In the genomic region with DNA sequence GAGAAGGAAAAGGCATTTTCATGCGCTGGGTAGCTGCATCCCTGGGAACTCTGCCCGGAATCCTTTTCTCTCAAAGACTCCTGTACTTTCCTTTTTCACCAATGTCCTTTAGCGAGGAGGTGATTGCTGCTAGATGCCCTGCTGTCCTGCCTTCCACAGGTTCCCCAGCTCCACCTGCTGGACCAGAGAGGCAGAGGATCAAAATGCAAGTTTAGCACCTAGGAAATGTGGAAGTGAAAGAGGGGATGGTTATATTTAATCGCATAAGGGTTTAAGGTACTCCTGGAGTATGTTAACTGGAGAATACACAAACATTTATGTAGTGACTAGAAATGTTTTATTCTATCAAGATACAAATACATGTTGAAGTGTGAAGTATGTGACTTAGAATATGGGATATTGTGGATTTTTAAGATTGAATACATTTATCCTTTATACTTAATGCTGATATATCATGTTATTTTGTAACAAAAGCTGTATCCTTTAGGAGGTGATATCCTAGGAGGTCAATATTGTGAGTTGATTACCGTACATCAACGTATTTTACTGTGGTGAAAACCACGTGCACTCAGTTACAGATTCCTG, we compare ENCODE assay signal across 8 cellular contexts.
DNase-seq lines count a peak whose midpoint lies in the region; ATAC-seq lines count a peak whose summit lies in the region.

No MANE protein-coding gene starts in this region.

- H3K27me3 Mint-ChIP-seq in activated T-helper 1 cell treated with anti-CD3 and anti-CD28 coated beads, Interleukin-12 subunit alpha, Interleukin-12 subunit beta, Interleukin-2, Interleukin-4 antibody, amounts not matched to agents 30 ng/mL and 10 ng/mL and 1 ng/mL, durations not matched to agents 14 hours and 24 hours and 36 hours (ENCODE audit: insufficient read depth), result no peaks in the 10 kb centered on the region

- intact Hi-C loops in activated T-helper 1 cell treated with anti-CD3 and anti-CD28 coated beads, Interleukin-12 subunit alpha, Interleukin-12 subunit beta, Interleukin-2, Interleukin-4 antibody, amounts not matched to agents 30 ng/mL and 10 ng/mL and 1 ng/mL, durations not matched to agents 14 hours and 24 hours and 36 hours (cut with micrococcal nuclease), result no loop called here

- peak; percentile 60 for DNase-seq in NCI-H510A treated with DMSO at 0.1 percent for 48 hours (lab: John Stamatoyannopoulos, UW)
- DNase-seq in NCI-H510A (lab: John Stamatoyannopoulos, UW), result no peak
- DNase-seq in LHCN-M2 (ENCODE audit: low read depth), result peak; percentile 22
- peak; percentile 73 for DNase-seq in SW480 (ENCODE audit: low spot score)
- peak; percentile 69 for DNase-seq in iPS-NIHi11 (ENCODE audit: low spot score)
- DNase-seq in activated CD4-positive, CD25-positive, alpha-beta regulatory T cell treated with anti-CD3 and anti-CD28 coated beads, Interleukin-2, amount 50 U/mL, for 72 hours, result no peak
- DNase-seq in activated T-helper 1 cell treated with anti-CD3 and anti-CD28 coated beads, Interleukin-12 subunit alpha, Interleukin-12 subunit beta, Interleukin-2, Interleukin-4 antibody, amounts not matched to agents 30 ng/mL and 10 ng/mL and 1 ng/mL, durations not matched to agents 14 hours and 24 hours and 36 hours (ENCODE audit: low spot score), result no peak

- H3K4me1 Mint-ChIP-seq in activated T-helper 1 cell treated with anti-CD3 and anti-CD28 coated beads, Interleukin-12 subunit alpha, Interleukin-12 subunit beta, Interleukin-2, Interleukin-4 antibody, amounts not matched to agents 30 ng/mL and 10 ng/mL and 1 ng/mL, durations not matched to agents 14 hours and 24 hours and 36 hours (ENCODE audit: low read depth), result no peaks in the 10 kb centered on the region

- H3K36me3 Mint-ChIP-seq in activated T-helper 1 cell treated with anti-CD3 and anti-CD28 coated beads, Interleukin-12 subunit alpha, Interleukin-12 subunit beta, Interleukin-2, Interleukin-4 antibody, amounts not matched to agents 30 ng/mL and 10 ng/mL and 1 ng/mL, durations not matched to agents 14 hours and 24 hours and 36 hours (ENCODE audit: low read depth), result peaks cover 17% of the 10 kb centered on the region

- no peak overlapping the region for H3K27ac Mint-ChIP-seq in activated T-helper 1 cell treated with anti-CD3 and anti-CD28 coated beads, Interleukin-12 subunit alpha, Interleukin-12 subunit beta, Interleukin-2, Interleukin-4 antibody, amounts not matched to agents 30 ng/mL and 10 ng/mL and 1 ng/mL, durations not matched to agents 14 hours and 24 hours and 36 hours

- peak; percentile 83 for ATAC-seq in GM21576 (IDR thresholded peaks at IDR 0.05; ENCODE audit: unreplicated experiment)

- H3K9me3 Mint-ChIP-seq in activated T-helper 1 cell treated with anti-CD3 and anti-CD28 coated beads, Interleukin-12 subunit alpha, Interleukin-12 subunit beta, Interleukin-2, Interleukin-4 antibody, amounts not matched to agents 30 ng/mL and 10 ng/mL and 1 ng/mL, durations not matched to agents 14 hours and 24 hours and 36 hours, result no peaks in the 10 kb centered on the region

- H3K4me3 Mint-ChIP-seq in activated T-helper 1 cell treated with anti-CD3 and anti-CD28 coated beads, Interleukin-12 subunit alpha, Interleukin-12 subunit beta, Interleukin-2, Interleukin-4 antibody, amounts not matched to agents 30 ng/mL and 10 ng/mL and 1 ng/mL, durations not matched to agents 14 hours and 24 hours and 36 hours, result no peak overlapping the region

Comparison
In these comparisons a context has a peak if more than half of its experiments do, and no peak if none do; other contexts are left out.
1. DNase-seq: peak in NCI-H510A treated with DMSO at 0.1 percent for 48 hours (single experiment), LHCN-M2 (single experiment), SW480 (single experiment) and iPS-NIHi11 (single experiment); none in NCI-H510A (single experiment), activated CD4-positive, CD25-positive, alpha-beta regulatory T cell treated with anti-CD3 and anti-CD28 coated beads, Interleukin-2, amount 50 U/mL, for 72 hours (single experiment) and activated T-helper 1 cell treated with anti-CD3 and anti-CD28 coated beads, Interleukin-12 subunit alpha, Interleukin-12 subunit beta, Interleukin-2, Interleukin-4 antibody, amounts not matched to agents 30 ng/mL and 10 ng/mL and 1 ng/mL, durations not matched to agents 14 hours and 24 hours and 36 hours (single experiment).